ENCODE assay signal across 11 cellular contexts in genomic region chr6:122049341-122049740, GRCh38.
DNase-seq lines count a peak whose midpoint lies in the region; ATAC-seq and TF ChIP-seq lines count a peak whose summit lies in the region.
"Had no signal": no experiment of that assay in that cellular context is flagged by ENCODE, and none has a peak within 500 bp of the region (broad histone marks: within the 10 kb centered on the region; RNA-seq: fewer than 3 reads in every experiment).

No MANE protein-coding gene starts in this region.

- CTCF ChIA-PET in BJ (lab: Yijun Ruan, JAX), result interaction anchor here (0.6 kb wide), 1 partner anchor 11 kb away, joined by 3 read pairs; no protein-coding TSS in a partner anchor

- intact Hi-C loops in gastrocnemius medialis (cut with DNase I; ENCODE audit: low total_unique reads), result no loop called here

- peak; percentile 87 for ATAC-seq in omental fat pad (ENCODE audit: low FRiP score)
- ATAC-seq in gastrocnemius medialis, result no peak

- H3K9me3 ChIP-seq in gastrocnemius medialis, result no peaks in the 10 kb centered on the region

- in situ Hi-C loops in SK-MEL-5 (cut with HindIII; ENCODE audit: low pct_unique_long_range_greater_than_20kb, low sequenced_read_pairs), result no loop called here
- in situ Hi-C loops in gastrocnemius medialis (cut with MboI; ENCODE audit: low sequenced_read_pairs in 4 of 4), result loop anchor here in 1 of 4 donors (25.0 kb wide), 1 partner anchor 987 kb away; no protein-coding TSS in a partner anchor

- H3K27me3 ChIP-seq in BJ (ENCODE audit: control insufficient read depth, insufficient read depth, low read length) (no peaks in the 10 kb centered on the region), gastrocnemius medialis (no peaks in the 10 kb centered on the region)

- no peak for TF ChIP-seq POLR2A in gastrocnemius medialis (IDR thresholded peaks at IDR 0.05)

- TF ChIP-seq CTCF in BJ (IDR thresholded peaks at IDR 0.05; ENCODE audit: insufficient read depth, low read depth, low read length) (no peak), fibroblast of villous mesenchyme (IDR thresholded peaks at IDR 0.05; ENCODE audit: insufficient read depth, low read depth, low read length) (no peak), omental fat pad (IDR thresholded peaks at IDR 0.05) (no peak), gastrocnemius medialis (IDR thresholded peaks at IDR 0.05 in 4 of 5, conservative IDR thresholded peaks at IDR 0.05 in 1 of 5) (no peak)

- no peak overlapping the region for H3K27ac ChIP-seq in gastrocnemius medialis
- H3K27ac ChIP-seq: C4-2B had no signal

- DNase-seq in BJ (ENCODE audit: low read depth) (no peak), SK-MEL-5 (ENCODE audit: low read depth, low spot score) (peak; percentile 7), fibroblast of villous mesenchyme (ENCODE audit: low read depth) (no peak), omental fat pad (ENCODE audit: low spot score) (no peak), NCI-H1092 (lab: John Stamatoyannopoulos, UW) (no peak), gastrocnemius medialis (no peak), NCI-H2196 treated with DMSO at 0.1 percent for 48 hours (lab: John Stamatoyannopoulos, UW; ENCODE audit: unreplicated experiment) (no peak)
- no peak for DNase-seq in stimulated activated naive CD4-positive, alpha-beta T cell treated with Interleukin-2 at 50 U/mL for 16 hours (lab: John Stamatoyannopoulos, UW)
- DNase-seq: NCI-H2081, T-helper 9 cell had no signal

- POLR2A ChIA-PET in BJ (lab: Charles Lee), result no interaction called here

- H3K4me1 ChIP-seq in gastrocnemius medialis, result peaks cover 0 to 3% of the 10 kb centered on the region in 2 donors

- no peaks in the 10 kb centered on the region for H3K36me3 ChIP-seq in BJ (ENCODE audit: control insufficient read depth, insufficient read depth, low read length)
- no peaks in the 10 kb centered on the region for H3K36me3 ChIP-seq in gastrocnemius medialis

- H3K4me3 ChIP-seq in BJ (ENCODE audit: low read depth, low read length) (peak overlapping the region; percentile 23), fibroblast of villous mesenchyme (ENCODE audit: low read depth, low read length) (peak overlapping the region; percentile 29), gastrocnemius medialis (peak overlapping the region in 1 of 4 donors; percentile 19)
